In genomic region chr3:73086071-73086494, GRCh38 we compare ENCODE assay signal across 8 cellular contexts. TPM values are rescaled to one million over a fixed set of nuclear protein-coding genes. Genes with fewer than 3 reads are reported as not detected.
DNase-seq lines count a peak whose midpoint lies in the region; ATAC-seq, FAIRE-seq and TF ChIP-seq lines count a peak whose summit lies in the region.

No MANE protein-coding gene starts in this region.

- peaks cover 1% of the 10 kb centered on the region for H3K27me3 Mint-ChIP-seq in astrocyte (ENCODE audit: low read depth, unreplicated experiment)

- H3K27ac ChIP-seq in astrocyte (ENCODE audit: low read depth, low read length): no peak overlapping the region

- H4K20me1 ChIP-seq in astrocyte (ENCODE audit: insufficient read depth, low read length): no peaks in the 10 kb centered on the region

- no peaks in the 10 kb centered on the region for H3K79me2 ChIP-seq in astrocyte (ENCODE audit: insufficient read depth, low read length)

- H3K27ac Mint-ChIP-seq in astrocyte (ENCODE audit: unreplicated experiment): no peak overlapping the region

- ATAC-seq in HG03354 (IDR thresholded peaks at IDR 0.05; ENCODE audit: poor library complexity, severe bottlenecking, unreplicated experiment): peak; percentile 55
- no peak for ATAC-seq in omental fat pad (ENCODE audit: low FRiP score)
- ATAC-seq in HG03095 (IDR thresholded peaks at IDR 0.05; ENCODE audit: unreplicated experiment): no peak

- TF ChIP-seq CTCF in astrocyte (IDR thresholded peaks at IDR 0.05; ENCODE audit: insufficient read depth, low read depth, low read length): peak; percentile 83
- peak in 1 of 3 donors; percentile 36 for TF ChIP-seq CTCF in omental fat pad (IDR thresholded peaks at IDR 0.05)

- no peak overlapping the region for H3K4me2 ChIP-seq in astrocyte (ENCODE audit: low read length)

- FAIRE-seq in astrocyte (lab: Jason Lieb, UNC): peak; percentile 58

- no peaks in the 10 kb centered on the region for H3K27me3 ChIP-seq in astrocyte (ENCODE audit: insufficient read depth, low read length)

- H3K36me3 ChIP-seq in astrocyte (ENCODE audit: insufficient read depth, low read length): no peaks in the 10 kb centered on the region

- H3K36me3 Mint-ChIP-seq in astrocyte (ENCODE audit: low read depth, unreplicated experiment): no peaks in the 10 kb centered on the region

- DNase-seq in D341Med (ENCODE audit: low spot score) (peak; percentile 66), T follicular helper cell (ENCODE audit: low read depth) (peak; percentile 18), astrocyte (ENCODE audit: low read depth) (no peak), hepatic stellate cell (ENCODE audit: low spot score) (peak; percentile 44), omental fat pad (ENCODE audit: low spot score) (no peak)
- peak; percentile 8 to 57 (median 33) for DNase-seq in stimulated activated CD4-positive, alpha-beta T cell treated with anti-CD3 and anti-CD28 coated beads, Interleukin-12 subunit alpha, Interleukin-12 subunit beta, amount 100 ng/mL, for 48 hours (ENCODE audit: low read depth in 2 of 3, low spot score in 1 of 3)

- no peaks in the 10 kb centered on the region for H3K9me3 ChIP-seq in astrocyte (ENCODE audit: insufficient read depth, low read depth, low read length)

- H3K9ac ChIP-seq in astrocyte (ENCODE audit: low read length): no peak overlapping the region

- no peak overlapping the region for H2AFZ ChIP-seq in astrocyte (ENCODE audit: low read depth, low read length)

- H3K4me1 ChIP-seq in astrocyte (ENCODE audit: insufficient read depth, low read length): no peaks in the 10 kb centered on the region

- no peak overlapping the region for H3K4me3 ChIP-seq in astrocyte (ENCODE audit: insufficient read depth, low read depth, low read length)

- H3K9me3 Mint-ChIP-seq in astrocyte (ENCODE audit: unreplicated experiment): peaks cover 1% of the 10 kb centered on the region

- no peak overlapping the region for H3K4me3 Mint-ChIP-seq in astrocyte (ENCODE audit: unreplicated experiment)

- H3K4me1 Mint-ChIP-seq in astrocyte (ENCODE audit: low read depth, unreplicated experiment): no peaks in the 10 kb centered on the region

RNA-seq across cellular contexts. Expression of gene EBLN2, which starts 24.6 kb away (rescaled TPM):
- 3.1 TPM in 2 replicates for total RNA-seq in astrocyte
- total RNA-seq in omental fat pad: 10 to 100 TPM in 1 of 4 donors, 1 to 10 TPM in 3; 6.3 to 11.2 (median 8.2) TPM

Comparison
In these comparisons a context has a peak if more than half of its experiments do, and no peak if none do; other contexts are left out.
1. DNase-seq: peak in D341Med (single experiment), T follicular helper cell (single experiment), hepatic stellate cell (single experiment) and stimulated activated CD4-positive, alpha-beta T cell treated with anti-CD3 and anti-CD28 coated beads, Interleukin-12 subunit alpha, Interleukin-12 subunit beta, amount 100 ng/mL, for 48 hours (3 of 3); none in astrocyte (single experiment) and omental fat pad (single experiment).